Comparison of ENCODE assay signal across 19 cellular contexts in genomic region chr5:117220730-117221129, GRCh38.
A peak's percentile ranks its signal among the peaks of the same experiment; 100 is the strongest.
DNase-seq lines count a peak whose midpoint lies in the region; ATAC-seq and TF ChIP-seq lines count a peak whose summit lies in the region.
"Had no signal": no experiment of that assay in that cellular context is flagged by ENCODE, and none has a peak within 500 bp of the region (broad histone marks: within the 10 kb centered on the region; RNA-seq: fewer than 3 reads in every experiment).

No MANE protein-coding gene starts in this region.

- H3K4me3 ChIP-seq in Caco-2 (ENCODE audit: low read depth, low read length) (no peak overlapping the region), epithelial cell of esophagus (ENCODE audit: low read length) (no peak overlapping the region), ascending aorta (no peak overlapping the region), heart right ventricle (no peak overlapping the region)

- H3K4me1 ChIP-seq in Caco-2 (peaks cover 63% of the 10 kb centered on the region), ascending aorta (no peaks in the 10 kb centered on the region), heart right ventricle (no peaks in the 10 kb centered on the region)

- no peak overlapping the region for H3K4me3 Mint-ChIP-seq in Caco-2 (ENCODE audit: unreplicated experiment)

- WGBS in heart right ventricle, 2 donors = 19 to 32% methylated on average over 1 of the region's 1 CpG

- BruUV-seq in Caco-2 (replicated peaks; lab: Mats Ljungman, UMichigan) = no TSS peak

- peaks cover 39% of the 10 kb centered on the region for H3K4me1 Mint-ChIP-seq in Caco-2 (ENCODE audit: low read depth, unreplicated experiment)

- POLR2A ChIA-PET in Caco-2 (lab: Charles Lee) = no interaction called here

- no peaks in the 10 kb centered on the region for H3K36me3 ChIP-seq in Caco-2 (ENCODE audit: control insufficient read depth, insufficient read depth, low read length)
- H3K36me3 ChIP-seq in ascending aorta = no peaks in the 10 kb centered on the region
- H3K36me3 ChIP-seq in heart right ventricle = no peaks in the 10 kb centered on the region

- H3K27ac Mint-ChIP-seq in Caco-2 (ENCODE audit: unreplicated experiment) = peak overlapping the region; percentile 63

- CTCF ChIA-PET in Caco-2 (lab: Charles Lee) = no interaction called here

- intact Hi-C loops in Caco-2 (cut with micrococcal nuclease; ENCODE audit: unreplicated experiment) (no loop called here), ascending aorta (cut with DNase I) (no loop called here), heart right ventricle (cut with DNase I) (no loop called here)

- H3K9me3 ChIP-seq in Caco-2 (no peaks in the 10 kb centered on the region), ascending aorta (no peaks in the 10 kb centered on the region), heart right ventricle (peaks cover 0 to 3% (median 0%) of the 10 kb centered on the region in 11 donors)

- no peak for ATAC-seq in heart right ventricle
- ATAC-seq in HG02938 (IDR thresholded peaks at IDR 0.05; ENCODE audit: unreplicated experiment) = no peak
- ATAC-seq: Panc1 had no signal

- peaks cover 13% of the 10 kb centered on the region for H3K36me3 Mint-ChIP-seq in Caco-2 (ENCODE audit: insufficient read depth, unreplicated experiment)

- no peaks in the 10 kb centered on the region for H3K27me3 ChIP-seq in Caco-2 (replicated peaks; ENCODE audit: control insufficient read depth, insufficient read depth, low read length)
- H3K27me3 ChIP-seq in ascending aorta = no peaks in the 10 kb centered on the region
- no peaks in the 10 kb centered on the region for H3K27me3 ChIP-seq in heart right ventricle

- TF ChIP-seq CTCF in Caco-2 (IDR thresholded peaks at IDR 0.05; ENCODE audit: insufficient read depth in 1 of 2, low read depth in 1 of 2, low read length in 1 of 2, severe bottlenecking in 1 of 2, unreplicated experiment in 1 of 2) = no peak
- no peak for TF ChIP-seq CTCF in epithelial cell of esophagus (IDR thresholded peaks at IDR 0.05; ENCODE audit: insufficient read depth, low read depth, low read length, missing control alignments)
- TF ChIP-seq CTCF in ascending aorta (IDR thresholded peaks at IDR 0.05) = no peak
- no peak for TF ChIP-seq CTCF in heart right ventricle (IDR thresholded peaks at IDR 0.05)

- peaks cover 17% of the 10 kb centered on the region for H3K9me3 Mint-ChIP-seq in Caco-2 (ENCODE audit: unreplicated experiment)

- no peak overlapping the region for H3K27ac ChIP-seq in ascending aorta
- H3K27ac ChIP-seq in heart right ventricle = no peak overlapping the region
- H3K27ac ChIP-seq: HL-60 had no signal

- H3K27me3 Mint-ChIP-seq in Caco-2 (ENCODE audit: insufficient read depth, unreplicated experiment) = no peaks in the 10 kb centered on the region

- DNase-seq in Caco-2 (no peak), T1000 (lab: John Stamatoyannopoulos, UW) (peak; percentile 1), epithelial cell of esophagus (ENCODE audit: low read depth) (peak; percentile 4), kidney tubule cell (ENCODE audit: low spot score) (peak; percentile 42), ascending aorta (ENCODE audit: low spot score in 2 of 2) (no peak), heart right ventricle (no peak), NCI-H1694 (lab: John Stamatoyannopoulos, UW) (no peak)
- DNase-seq: AML-193, DND-41, GDM1, KBM-7, NCI-H1105, NCI-H187 treated with DMSO at 0.1 percent for 48 hours, NCI-H446, NCI-H748 treated with DMSO at 0.1 percent for 48 hours, SHP77 treated with DMSO at 0.1 percent for 48 hours had no signal

Comparison
In these comparisons a context has a peak if more than half of its experiments do, and no peak if none do; other contexts are left out.
1. DNase-seq: peak in T1000 (single experiment), epithelial cell of esophagus (single experiment) and kidney tubule cell (single experiment); none in Caco-2 (0 of 2), ascending aorta (0 of 2), heart right ventricle (0 of 2) and NCI-H1694 (single experiment).